In genomic region chr1:51878307-51878615, GRCh38 we compare ENCODE assay signal across 8 cellular contexts. TPM values are rescaled to one million over a fixed set of nuclear protein-coding genes. Genes with fewer than 3 reads are reported as not detected.
DNase-seq lines count a peak whose midpoint lies in the region; ATAC-seq and TF ChIP-seq lines count a peak whose summit lies in the region.

No MANE protein-coding gene starts in this region.

- peak; percentile 26 for DNase-seq in NCI-H1092 (lab: John Stamatoyannopoulos, UW)
- no peak for DNase-seq in NCI-H1092 treated with DMSO at 0.1 percent for 48 hours (lab: John Stamatoyannopoulos, UW)
- no peak for DNase-seq in MG63
- DNase-seq in left ventricle myocardium superior = no peak
- DNase-seq in thoracic aorta (ENCODE audit: low spot score) = no peak
- no peak for DNase-seq in A172 (ENCODE audit: low spot score)
- DNase-seq in DMS53 treated with DMSO at 0.1 percent for 48 hours (lab: John Stamatoyannopoulos, UW; ENCODE audit: unreplicated experiment) = no peak

- H3K36me3 ChIP-seq in MG63 (peaks cover 39% of the 10 kb centered on the region), thoracic aorta (no peaks in the 10 kb centered on the region)

- peaks cover 5% of the 10 kb centered on the region; the same call in 1 of the 2 replicates for H3K9me3 ChIP-seq in MG63
- H3K9me3 ChIP-seq in thoracic aorta = no peaks in the 10 kb centered on the region

- ATAC-seq in left ventricle myocardium superior = peak; percentile 22
- ATAC-seq in thoracic aorta (ENCODE audit: insufficient number of reproducible peaks, low FRiP score, low read depth) = no peak
- no peak for ATAC-seq in GM19035 (IDR thresholded peaks at IDR 0.05; ENCODE audit: unreplicated experiment)

- peaks cover 32 to 34% of the 10 kb centered on the region in 2 donors for H3K4me1 ChIP-seq in thoracic aorta (ENCODE audit: control insufficient read depth in 1 of 2, low read depth in 2 of 2)

- H3K27me3 ChIP-seq in MG63 = no peaks in the 10 kb centered on the region
- no peaks in the 10 kb centered on the region for H3K27me3 ChIP-seq in thoracic aorta (replicated peaks; ENCODE audit: insufficient read depth)

- TF ChIP-seq CTCF in thoracic aorta (IDR thresholded peaks at IDR 0.05) = no peak

- H3K4me3 ChIP-seq in MG63 = peak overlapping the region; percentile 90
- peak overlapping the region; percentile 80 for H3K4me3 ChIP-seq in thoracic aorta

- H3K27ac ChIP-seq in thoracic aorta = peak overlapping the region; percentile 91 to 96

- intact Hi-C loops in left ventricle myocardium superior (cut with micrococcal nuclease) = no loop called here

RNA-seq across cellular contexts. Expression of gene NRDC, which starts 0.3 kb away (rescaled TPM):
- 85.9 and 113 TPM in 2 replicates for total RNA-seq in MG63 (2014; rRNA removed; shearing (Covaris generic); ENCODE audit: low replicate concordance)
- total RNA-seq in left ventricle myocardium superior = 157 TPM
- 10 to 100 TPM; 49.7 to 94.2 TPM for total RNA-seq in thoracic aorta
- 41.5 and 63.0 TPM in 2 replicates for total RNA-seq in A172 (2014; rRNA removed; shearing (Covaris generic))
